18 cellular contexts compared by ENCODE assay signal in the genomic region with DNA sequence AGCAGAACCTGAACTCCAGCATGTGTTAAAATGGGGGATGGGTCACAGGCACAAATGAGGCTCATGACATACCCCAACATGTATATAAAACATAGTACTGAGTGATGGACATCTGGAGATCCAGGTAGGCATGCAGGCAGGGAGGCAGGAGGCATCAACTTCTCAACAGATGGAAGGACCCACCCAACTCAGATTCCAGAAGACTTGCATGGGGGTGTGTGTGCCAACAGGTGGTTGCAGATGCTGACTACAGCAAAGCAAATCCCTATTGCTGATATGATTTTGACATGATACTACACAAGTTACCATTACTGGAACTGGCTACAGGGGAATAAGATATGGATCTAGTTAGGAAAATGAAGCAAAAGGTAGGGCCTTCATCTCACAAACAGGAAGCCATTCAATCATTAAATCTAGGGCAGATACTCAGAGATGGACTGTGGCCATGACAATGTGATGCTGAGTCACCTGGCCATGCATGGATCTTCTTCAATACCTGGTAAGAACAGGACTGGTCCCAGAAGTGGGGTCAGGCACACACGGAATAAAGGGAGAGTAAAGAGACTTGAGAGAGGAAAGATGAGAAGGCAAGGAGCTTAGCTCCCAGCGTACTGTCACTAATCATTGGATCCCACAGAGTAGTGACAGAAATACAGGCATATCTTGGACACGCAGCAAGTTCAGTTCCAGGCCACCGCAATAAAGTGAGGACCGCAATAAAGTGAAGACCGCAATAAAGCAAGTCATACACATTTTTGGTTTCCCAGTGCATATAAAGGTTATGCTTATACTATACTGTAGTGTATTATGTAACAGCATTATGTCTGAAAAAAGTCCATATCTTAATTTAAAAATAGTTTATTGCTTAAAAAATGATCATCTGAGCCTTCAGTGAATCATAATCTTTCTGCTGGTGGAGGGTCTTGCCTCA.
DNase-seq lines count a peak whose midpoint lies in the region; ATAC-seq and TF ChIP-seq lines count a peak whose summit lies in the region.
"Had no signal": no experiment of that assay in that cellular context is flagged by ENCODE, and none has a peak within 500 bp of the region (broad histone marks: within the 10 kb centered on the region; RNA-seq: fewer than 3 reads in every experiment).

No MANE protein-coding gene starts in this region.

- in situ Hi-C loops in gastrocnemius medialis (cut with MboI; ENCODE audit: low sequenced_read_pairs in 4 of 4), result no loop called here

- H3K27ac Mint-ChIP-seq in T-helper 1 cell treated with Interleukin-12 subunit alpha and Interleukin-12 subunit beta and Interleukin-4 antibody, amounts not matched to agents 30 μg/mL and 1 μg/mL, for 36 hours, result peak overlapping the region; percentile 63
- H3K27ac Mint-ChIP-seq: activated naive CD4-positive, alpha-beta T cell treated with anti-CD3 and anti-CD28 coated beads for 36 hours had no signal

- H3K27me3 Mint-ChIP-seq in T-helper 1 cell treated with Interleukin-12 subunit alpha and Interleukin-12 subunit beta and Interleukin-4 antibody, amounts not matched to agents 30 μg/mL and 1 μg/mL, for 36 hours (ENCODE audit: low read depth), result no peaks in the 10 kb centered on the region

- H3K4me1 ChIP-seq in gastrocnemius medialis (peaks cover 0 to 3% of the 10 kb centered on the region in 2 donors), ovary (ENCODE audit: insufficient read depth) (no peaks in the 10 kb centered on the region)
- H3K4me1 ChIP-seq: A549, prostate gland had no signal

- H3K27me3 ChIP-seq in gastrocnemius medialis (no peaks in the 10 kb centered on the region), ovary (no peaks in the 10 kb centered on the region)
- H3K27me3 ChIP-seq: upper lobe of left lung had no signal

- H3K9me3 Mint-ChIP-seq in T-helper 1 cell treated with Interleukin-12 subunit alpha and Interleukin-12 subunit beta and Interleukin-4 antibody, amounts not matched to agents 30 μg/mL and 1 μg/mL, for 36 hours, result no peaks in the 10 kb centered on the region
- H3K9me3 Mint-ChIP-seq: activated naive CD4-positive, alpha-beta T cell treated with anti-CD3 and anti-CD28 coated beads for 36 hours had no signal

- no peak for TF ChIP-seq EP300 in ovary (IDR thresholded peaks at IDR 0.05)

- no peak for DNase-seq in T-helper 1 cell
- DNase-seq in NCI-H2171 (lab: John Stamatoyannopoulos, UW), result peak; percentile 1
- DNase-seq in kidney tubule cell (ENCODE audit: low spot score), result peak; percentile 45
- DNase-seq in gastrocnemius medialis, result no peak
- no peak for DNase-seq in ovary
- DNase-seq in NOMO-1 treated with dmso at 0.1 percent for 144 hours (lab: John Stamatoyannopoulos, UW; ENCODE audit: unreplicated experiment), result no peak
- DNase-seq: activated CD8-positive, alpha-beta memory T cell treated with anti-CD3 and anti-CD28 coated beads, Interleukin-2, amount 50 U/mL, for 4 hours; activated naive CD4-positive, alpha-beta T cell treated with anti-CD3 and anti-CD28 coated beads for 36 hours; DMS79 treated with DMSO at 0.1 percent for 48 hours; left ventricle myocardium inferior; NCI-H1930; stimulated activated naive CD4-positive, alpha-beta T cell treated with Interleukin-2 at 50 U/mL for 16 hours; upper lobe of left lung had no signal

- H3K27ac ChIP-seq in gastrocnemius medialis (no peak overlapping the region), ovary (no peak overlapping the region)
- H3K27ac ChIP-seq: A549, left ventricle myocardium inferior, prostate gland had no signal

- H3K9me3 ChIP-seq in gastrocnemius medialis, result no peaks in the 10 kb centered on the region
- no peaks in the 10 kb centered on the region for H3K9me3 ChIP-seq in ovary
- H3K9me3 ChIP-seq: A549, left ventricle myocardium inferior, prostate gland, upper lobe of left lung had no signal

- no peak overlapping the region for H3K4me3 ChIP-seq in gastrocnemius medialis
- no peak overlapping the region for H3K4me3 ChIP-seq in ovary
- H3K4me3 ChIP-seq: A549, left ventricle myocardium inferior, prostate gland, upper lobe of left lung had no signal

- TF ChIP-seq CTCF in gastrocnemius medialis (IDR thresholded peaks at IDR 0.05 in 4 of 5, conservative IDR thresholded peaks at IDR 0.05 in 1 of 5), result no peak
- no peak for TF ChIP-seq CTCF in ovary (IDR thresholded peaks at IDR 0.05)

- peak; percentile 23 to 49 for ATAC-seq in gastrocnemius medialis
- no peak for ATAC-seq in GM21717 (IDR thresholded peaks at IDR 0.05; ENCODE audit: unreplicated experiment)
- ATAC-seq: A549, Right ventricle myocardium inferior had no signal

- TF ChIP-seq POLR2A in gastrocnemius medialis (IDR thresholded peaks at IDR 0.05) (no peak), ovary (IDR thresholded peaks at IDR 0.05) (no peak)

- peaks cover 23% of the 10 kb centered on the region for H3K36me3 Mint-ChIP-seq in T-helper 1 cell treated with Interleukin-12 subunit alpha and Interleukin-12 subunit beta and Interleukin-4 antibody, amounts not matched to agents 30 μg/mL and 1 μg/mL, for 36 hours (ENCODE audit: low read depth)

- H3K4me3 Mint-ChIP-seq in T-helper 1 cell treated with Interleukin-12 subunit alpha and Interleukin-12 subunit beta and Interleukin-4 antibody, amounts not matched to agents 30 μg/mL and 1 μg/mL, for 36 hours, result no peak overlapping the region
- H3K4me3 Mint-ChIP-seq: activated naive CD4-positive, alpha-beta T cell treated with anti-CD3 and anti-CD28 coated beads for 36 hours had no signal

- 96 to 99% (median 98%) methylated on average over 6 of the region's 6 CpGs for WGBS in ovary, 3 donors

- H3K36me3 ChIP-seq in gastrocnemius medialis, result no peaks in the 10 kb centered on the region
- H3K36me3 ChIP-seq in ovary, result no peaks in the 10 kb centered on the region
- H3K36me3 ChIP-seq: prostate gland had no signal

- peaks cover 15% of the 10 kb centered on the region for H3K4me1 Mint-ChIP-seq in T-helper 1 cell treated with Interleukin-12 subunit alpha and Interleukin-12 subunit beta and Interleukin-4 antibody, amounts not matched to agents 30 μg/mL and 1 μg/mL, for 36 hours (ENCODE audit: low read depth)

- intact Hi-C loops in gastrocnemius medialis (cut with DNase I; ENCODE audit: low total_unique reads) (no loop called here), ovary (cut with DNase I) (no loop called here)

Comparison
In these comparisons a context has a peak if more than half of its experiments do, and no peak if none do; other contexts are left out.
1. DNase-seq: peak in NCI-H2171 (single experiment) and kidney tubule cell (single experiment); none in T-helper 1 cell (0 of 5), gastrocnemius medialis (0 of 2), ovary (0 of 5) and NOMO-1 treated with dmso at 0.1 percent for 144 hours (single experiment).